ENCODE assay signal across 12 cellular contexts in genomic region chr9:27352457-27353188, GRCh38. TPM values are rescaled to one million over a fixed set of nuclear protein-coding genes. Genes with fewer than 3 reads are reported as not detected.
DNase-seq lines count a peak whose midpoint lies in the region; ATAC-seq and TF ChIP-seq lines count a peak whose summit lies in the region.
"Had no signal": no experiment of that assay in that cellular context is flagged by ENCODE, and none has a peak within 500 bp of the region (broad histone marks: within the 10 kb centered on the region; RNA-seq: fewer than 3 reads in every experiment).

No MANE protein-coding gene starts in this region.

- no peak overlapping the region for H3K4me3 Mint-ChIP-seq in stimulated activated naive CD8-positive, alpha-beta T cell treated with anti-CD3 and anti-CD28 coated beads, Interleukin-15, amount 100 ng/mL, for 72 hours

- TF ChIP-seq CTCF in dorsolateral prefrontal cortex (IDR thresholded peaks at IDR 0.05 in 54 of 56, conservative IDR thresholded peaks at IDR 0.05 in 2 of 56; ENCODE audit: low read depth in 1 of 56, partially characterized antibody in 56 of 56) = no peak

- H3K27me3 Mint-ChIP-seq in stimulated activated naive CD8-positive, alpha-beta T cell treated with anti-CD3 and anti-CD28 coated beads, Interleukin-15, amount 100 ng/mL, for 72 hours = peaks cover 7% of the 10 kb centered on the region

- ATAC-seq in HG03442 (IDR thresholded peaks at IDR 0.05; ENCODE audit: unreplicated experiment) (peak; percentile 32), HG03095 (IDR thresholded peaks at IDR 0.05; ENCODE audit: unreplicated experiment) (no peak), GM18873 (IDR thresholded peaks at IDR 0.05; ENCODE audit: low FRiP score, unreplicated experiment) (no peak)
- peak; percentile 50 for ATAC-seq in stimulated activated naive CD8-positive, alpha-beta T cell treated with anti-CD3 and anti-CD28 coated beads, Interleukin-15, amount 100 ng/mL, for 72 hours
- ATAC-seq: A549 had no signal

- peak; percentile 10 for DNase-seq in activated CD4-positive, alpha-beta T cell treated with anti-CD3 and anti-CD28 coated beads for 48 hours
- DNase-seq in activated CD4-positive, alpha-beta T cell treated with anti-CD3 and anti-CD28 coated beads for 4 hours = no peak
- no peak for DNase-seq in dorsolateral prefrontal cortex
- DNase-seq in stimulated activated naive CD8-positive, alpha-beta T cell treated with anti-CD3 and anti-CD28 coated beads, Interleukin-15, amount 100 ng/mL, for 72 hours = peak in 1 of 2 donors; percentile 16
- DNase-seq in NCI-H1092 (lab: John Stamatoyannopoulos, UW) = no peak
- DNase-seq: GF-D8, NCI-H1417 treated with DMSO at 0.1 percent for 48 hours had no signal

- no peak overlapping the region for H3K4me3 ChIP-seq in dorsolateral prefrontal cortex
- H3K4me3 ChIP-seq: A549 had no signal

- H3K9me3 Mint-ChIP-seq in stimulated activated naive CD8-positive, alpha-beta T cell treated with anti-CD3 and anti-CD28 coated beads, Interleukin-15, amount 100 ng/mL, for 72 hours = no peaks in the 10 kb centered on the region

- H3K27ac ChIP-seq in dorsolateral prefrontal cortex = peak overlapping the region; percentile 37 to 98 (median 91)
- H3K27ac ChIP-seq: A549 had no signal

- H3K27ac Mint-ChIP-seq in stimulated activated naive CD8-positive, alpha-beta T cell treated with anti-CD3 and anti-CD28 coated beads, Interleukin-15, amount 100 ng/mL, for 72 hours = no peak overlapping the region

- peaks cover 42% of the 10 kb centered on the region for H3K4me1 Mint-ChIP-seq in stimulated activated naive CD8-positive, alpha-beta T cell treated with anti-CD3 and anti-CD28 coated beads, Interleukin-15, amount 100 ng/mL, for 72 hours

- intact Hi-C loops in dorsolateral prefrontal cortex (cut with DNase I) = no loop called here

- H3K27me3 ChIP-seq in dorsolateral prefrontal cortex = no peaks in the 10 kb centered on the region

RNA-seq across cellular contexts. Expression of gene EQTN, which starts 55.7 kb away (rescaled TPM):
- 1 to 10 TPM in 84 of 120 experiments, under 1 TPM in 23, not detected in 13; 0.54 to 6.9 (median 1.5) TPM for total RNA-seq in dorsolateral prefrontal cortex
- total RNA-seq: pulmonary artery endothelial cell had no signal

Comparison
In these comparisons a context has a peak if more than half of its experiments do, and no peak if none do; other contexts are left out.
1. ATAC-seq: peak in HG03442 (single experiment) and stimulated activated naive CD8-positive, alpha-beta T cell treated with anti-CD3 and anti-CD28 coated beads, Interleukin-15, amount 100 ng/mL, for 72 hours (single experiment); none in HG03095 (single experiment) and GM18873 (single experiment).